Comparison of ENCODE assay signal across 21 cellular contexts in the genomic region with DNA sequence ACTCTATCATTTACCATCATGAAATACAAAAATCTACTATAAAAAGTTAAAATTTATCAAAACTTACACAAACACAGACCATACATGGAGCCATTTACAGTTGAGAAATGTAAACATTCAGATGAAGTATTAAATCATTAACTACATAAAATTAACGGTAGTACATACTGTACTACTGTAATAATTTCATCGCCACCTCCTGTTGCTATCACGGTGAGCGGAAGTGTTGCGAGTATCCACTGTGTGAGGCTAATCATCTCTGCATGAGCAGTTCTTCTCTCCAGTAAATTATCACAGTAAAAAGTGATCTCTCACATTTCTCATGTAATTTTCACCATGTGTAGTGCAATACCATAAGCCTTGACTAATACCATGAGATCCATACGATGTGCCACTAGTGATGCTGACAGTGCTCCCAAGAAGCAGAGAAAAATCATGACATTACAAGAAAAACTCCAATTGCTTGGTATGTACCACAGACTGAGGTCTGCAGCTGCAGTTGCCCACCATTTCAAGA.
"Had no signal": no experiment of that assay in that cellular context is flagged by ENCODE, and none has a peak within 500 bp of the region (broad histone marks: within the 10 kb centered on the region; RNA-seq: fewer than 3 reads in every experiment).

No MANE protein-coding gene starts in this region.

- H3K27ac ChIP-seq: ascending aorta, epithelial cell of prostate, gastrocnemius medialis, skin epidermis, stomach, testis, upper lobe of right lung had no signal

- H3K4me3 ChIP-seq: ascending aorta, gastrocnemius medialis, heart right ventricle, lung, right atrium auricular region, skin epidermis, stomach, testis, upper lobe of right lung had no signal

- H3K9me3 ChIP-seq: gastrocnemius medialis, right atrium auricular region, testis, upper lobe of right lung had no signal

- H3K36me3 ChIP-seq: right atrium auricular region, upper lobe of right lung had no signal

- H3K27me3 Mint-ChIP-seq: activated CD8-positive, alpha-beta memory T cell treated with anti-CD3 and anti-CD28 coated beads, Interleukin-2, amount 10 ng/mL, durations not matched to agents 7 days and 5 days; activated T-cell treated with anti-CD3 and anti-CD28 coated beads, Interleukin-2, amount 50 U/mL, for 24 hours; T-helper 17 cell had no signal

- ATAC-seq: activated CD8-positive, alpha-beta memory T cell treated with anti-CD3 and anti-CD28 coated beads, Interleukin-2, amount 10 ng/mL, durations not matched to agents 7 days and 5 days; gastrocnemius medialis; heart right ventricle; T-helper 17 cell; upper lobe of right lung; WTC11 had no signal

- H3K27ac Mint-ChIP-seq: activated CD8-positive, alpha-beta memory T cell treated with anti-CD3 and anti-CD28 coated beads, Interleukin-2, amount 10 ng/mL, durations not matched to agents 7 days and 5 days; mesothelial cell of epicardium; T-helper 17 cell; WTC11 had no signal

- H3K4me3 Mint-ChIP-seq: activated CD8-positive, alpha-beta memory T cell treated with anti-CD3 and anti-CD28 coated beads, Interleukin-2, amount 10 ng/mL, durations not matched to agents 7 days and 5 days; activated T-cell treated with anti-CD3 and anti-CD28 coated beads, Interleukin-2, amount 50 U/mL, for 24 hours; mesothelial cell of epicardium; T-helper 17 cell; WTC11 had no signal

- DNase-seq: activated CD4-positive, alpha-beta T cell treated with anti-CD3 and anti-CD28 coated beads for 48 hours; activated CD8-positive, alpha-beta memory T cell treated with anti-CD3 and anti-CD28 coated beads, Interleukin-2, amount 10 ng/mL, durations not matched to agents 7 days and 5 days; activated gamma-delta T cell; activated T-cell treated with anti-CD3 and anti-CD28 coated beads, Interleukin-2, amount 50 U/mL, for 24 hours; dermis blood vessel endothelial cell; gastrocnemius medialis; heart right ventricle; posterior cingulate gyrus; stimulated activated CD4-positive, alpha-beta T cell treated with anti-CD3 and anti-CD28 coated beads, Interleukin-15, amount 100 ng/mL, for 24 hours; stimulated activated CD4-positive, alpha-beta T cell treated with anti-CD3 and anti-CD28 coated beads, Interleukin-4, amount 100 ng/mL, for 1 hour; stomach; T-helper 17 cell; testis; upper lobe of right lung had no signal

- H3K27me3 ChIP-seq: ascending aorta, gastrocnemius medialis, heart right ventricle, right atrium auricular region, stomach, testis, upper lobe of right lung had no signal
